ENCODE assay signal across 10 cellular contexts in genomic region chr11:9092846-9093778, GRCh38. TPM values are rescaled to one million over a fixed set of nuclear protein-coding genes. Genes with fewer than 3 reads are reported as not detected.
DNase-seq lines count a peak whose midpoint lies in the region; ATAC-seq, FAIRE-seq and TF ChIP-seq lines count a peak whose summit lies in the region.
"Had no signal": no experiment of that assay in that cellular context is flagged by ENCODE, and none has a peak within 500 bp of the region (broad histone marks: within the 10 kb centered on the region; RNA-seq: fewer than 3 reads in every experiment).

No MANE protein-coding gene starts in this region.

- H3K4me1 ChIP-seq in PC-3 (ENCODE audit: insufficient read depth, low read length), result no peaks in the 10 kb centered on the region
- H3K4me1 ChIP-seq: psoas muscle had no signal

- ATAC-seq in PC-3, result peak; percentile 38; the same call in 1 of the 2 replicates
- ATAC-seq: activated CD4-positive, alpha-beta T cell treated with anti-CD3 and anti-CD28 coated beads for 36 hours; psoas muscle had no signal

- H3K9me3 ChIP-seq in PC-3 (ENCODE audit: low read length), result no peaks in the 10 kb centered on the region
- H3K9me3 ChIP-seq: psoas muscle had no signal

- H3K4me3 ChIP-seq in AG10803 (ENCODE audit: low read length) (no peak overlapping the region), GM12864 (ENCODE audit: low read depth, low read length) (no peak overlapping the region), PC-3 (ENCODE audit: low read length) (no peak overlapping the region), foreskin fibroblast (ENCODE audit: low read depth in 1 of 2, low read length in 2 of 2) (no peak overlapping the region), dorsolateral prefrontal cortex (no peak overlapping the region)
- H3K4me3 ChIP-seq: psoas muscle had no signal

- no peak overlapping the region for H3K9ac ChIP-seq in PC-3 (ENCODE audit: low read length)

- DNase-seq in AG10803 (ENCODE audit: low read depth), result no peak
- DNase-seq in GM12864 (ENCODE audit: low read depth), result no peak
- peak; percentile 16 for DNase-seq in PC-3
- DNase-seq in foreskin fibroblast, result peak in 1 of 2 donors; percentile 36
- DNase-seq in GM19239 (ENCODE audit: insufficient read length, low spot score), result no peak
- no peak for DNase-seq in activated CD4-positive, alpha-beta T cell treated with anti-CD3 and anti-CD28 coated beads for 48 hours
- no peak for DNase-seq in stimulated activated CD8-positive, alpha-beta memory T cell treated with anti-CD3 and anti-CD28 coated beads, Interleukin-4, amount 100 ng/mL, for 48 hours
- DNase-seq in dorsolateral prefrontal cortex, result no peak
- DNase-seq: activated CD4-positive, alpha-beta T cell treated with anti-CD3 and anti-CD28 coated beads for 36 hours; psoas muscle had no signal

- H2AFZ ChIP-seq in PC-3 (ENCODE audit: low read length), result no peak overlapping the region

- POLR2A ChIA-PET in PC-3 (lab: Charles Lee; ENCODE audit: unreplicated experiment), result interaction anchor here (0.6 kb wide), 2 partner anchors 74 to 113 kb away, joined by 3 read pairs; no protein-coding TSS in a partner anchor

- no peak for FAIRE-seq in GM19239 (lab: Jason Lieb, UNC)

- H3K4me2 ChIP-seq in PC-3 (ENCODE audit: low read length), result no peak overlapping the region

- intact Hi-C loops in PC-3 (cut with micrococcal nuclease) (no loop called here), dorsolateral prefrontal cortex (cut with DNase I) (no loop called here)

- CTCF ChIA-PET in PC-3 (lab: Charles Lee), result interaction anchor here (0.5 to 1.0 kb wide), 4 partner anchors 15 to 123 kb away, joined by 3 to 6 read pairs (median 4); no protein-coding TSS in a partner anchor

- no TSS peak for BruUV-seq in PC-3 (replicated peaks; lab: Mats Ljungman, UMichigan)

- no peaks in the 10 kb centered on the region for H3K9me2 ChIP-seq in PC-3 (replicated peaks; ENCODE audit: low read length)

- no peaks in the 10 kb centered on the region for H4K20me1 ChIP-seq in PC-3 (ENCODE audit: low read length)

- H3K27ac ChIP-seq in PC-3 (ENCODE audit: low read length), result no peak overlapping the region
- H3K27ac ChIP-seq in dorsolateral prefrontal cortex, result no peak overlapping the region
- H3K27ac ChIP-seq: psoas muscle had no signal

- TF ChIP-seq CTCF in AG10803 (conservative IDR thresholded peaks at IDR 0.05; ENCODE audit: low read length) (peak; percentile 23; the same call in 1 of the 2 replicates), GM12864 (IDR thresholded peaks at IDR 0.05; ENCODE audit: low read depth, low read length, missing control alignments) (peak; percentile 26), PC-3 (conservative IDR thresholded peaks at IDR 0.05; ENCODE audit: low read depth, low read length) (peak; percentile 47; the same call in 1 of the 2 replicates), foreskin fibroblast (IDR thresholded peaks at IDR 0.05; ENCODE audit: low read depth, low read length) (peak; percentile 21), dorsolateral prefrontal cortex (IDR thresholded peaks at IDR 0.05 in 54 of 56, conservative IDR thresholded peaks at IDR 0.05 in 2 of 56; ENCODE audit: low read depth in 1 of 56, partially characterized antibody in 56 of 56) (peak in 25 of 56 donors; percentile 6 to 43 (median 22))

- no peaks in the 10 kb centered on the region for H3K79me2 ChIP-seq in PC-3 (ENCODE audit: low read length)

- peaks cover 27% of the 10 kb centered on the region for H3K27me3 ChIP-seq in PC-3 (ENCODE audit: low read length)
- H3K27me3 ChIP-seq in dorsolateral prefrontal cortex, result peaks cover 0 to 17% (median 0%) of the 10 kb centered on the region in 45 donors

- no peaks in the 10 kb centered on the region for H3F3A ChIP-seq in PC-3 (ENCODE audit: low read length, unreplicated experiment)

- no peaks in the 10 kb centered on the region for H3K36me3 ChIP-seq in PC-3 (ENCODE audit: low read depth, low read length)

RNA-seq across cellular contexts. Expression of gene SCUBE2, which starts 1.7 kb away (rescaled TPM):
- total RNA-seq in PC-3 (2014; rRNA removed) (0.18 TPM in 1 of 2 replicates, not detected in the other), dorsolateral prefrontal cortex (10 to 100 TPM in 4 of 120 experiments, 1 to 10 TPM in 116; 2.1 to 11.6 (median 4.9) TPM)
- total RNA-seq: activated CD4-positive, alpha-beta T cell treated with anti-CD3 and anti-CD28 coated beads for 36 hours had no signal
